11 cellular contexts compared by ENCODE assay signal in genomic region chr6:31940256-31940664, GRCh38. TPM values are rescaled to one million over a fixed set of nuclear protein-coding genes. Genes with fewer than 3 reads are reported as not detected.
DNase-seq lines count a peak whose midpoint lies in the region; FAIRE-seq and TF ChIP-seq lines count a peak whose summit lies in the region.
"Had no signal": no experiment of that assay in that cellular context is flagged by ENCODE, and none has a peak within 500 bp of the region (broad histone marks: within the 10 kb centered on the region; RNA-seq: fewer than 3 reads in every experiment).

No MANE protein-coding gene starts in this region.

- H3K79me2 ChIP-seq in astrocyte (ENCODE audit: insufficient read depth, low read length): no peaks in the 10 kb centered on the region

- H3K4me3 Mint-ChIP-seq in astrocyte (ENCODE audit: unreplicated experiment): no peak overlapping the region
- no peak overlapping the region for H3K4me3 Mint-ChIP-seq in osteocyte (ENCODE audit: unreplicated experiment)

- H2AFZ ChIP-seq in astrocyte (ENCODE audit: low read depth, low read length): no peak overlapping the region

- H3K36me3 Mint-ChIP-seq in astrocyte (ENCODE audit: low read depth, unreplicated experiment): no peaks in the 10 kb centered on the region
- H3K36me3 Mint-ChIP-seq in osteocyte (ENCODE audit: unreplicated experiment): no peaks in the 10 kb centered on the region

- H3K9ac ChIP-seq in astrocyte (ENCODE audit: low read length): no peak overlapping the region

- CTCF ChIA-PET in HEK293 (lab: Yijun Ruan, JAX): interaction anchor here (0.5 to 7.7 kb wide), 5 partner anchors 10 to 356 kb away, joined by 3 to 70 read pairs (median 3); no protein-coding TSS in a partner anchor

- H3K4me2 ChIP-seq in astrocyte (ENCODE audit: low read length): no peak overlapping the region

- H3K27ac Mint-ChIP-seq in astrocyte (ENCODE audit: unreplicated experiment): peak overlapping the region; percentile 84
- peak overlapping the region; percentile 52 for H3K27ac Mint-ChIP-seq in osteocyte (ENCODE audit: unreplicated experiment)

- no peaks in the 10 kb centered on the region for H4K20me1 ChIP-seq in astrocyte (ENCODE audit: insufficient read depth, low read length)

- peaks cover 14% of the 10 kb centered on the region for H3K27me3 ChIP-seq in astrocyte (ENCODE audit: insufficient read depth, low read length)
- H3K27me3 ChIP-seq: ascending aorta, thyroid gland had no signal

- H3K4me1 ChIP-seq in HEK293 (ENCODE audit: control insufficient read depth, insufficient read depth, low read length) (peaks cover 5% of the 10 kb centered on the region; the same call in 1 of the 2 replicates), astrocyte (ENCODE audit: insufficient read depth, low read length) (peaks cover under 1% of the 10 kb centered on the region)

- H3K36me3 ChIP-seq in HEK293 (ENCODE audit: control insufficient read depth in 2 of 2, insufficient read depth in 1 of 2, low read length in 2 of 2): no peaks in the 10 kb centered on the region
- H3K36me3 ChIP-seq in astrocyte (ENCODE audit: insufficient read depth, low read length): no peaks in the 10 kb centered on the region
- H3K36me3 ChIP-seq: ascending aorta, thyroid gland had no signal

- H3K9me3 ChIP-seq in HEK293 (ENCODE audit: control insufficient read depth, insufficient read depth, low read depth, low read length) (no peaks in the 10 kb centered on the region), astrocyte (ENCODE audit: insufficient read depth, low read depth, low read length) (no peaks in the 10 kb centered on the region)
- H3K9me3 ChIP-seq: ascending aorta, thyroid gland had no signal

- H3K27me3 Mint-ChIP-seq in astrocyte (ENCODE audit: low read depth, unreplicated experiment) (peaks cover 34% of the 10 kb centered on the region), osteocyte (ENCODE audit: unreplicated experiment) (peaks cover 5% of the 10 kb centered on the region)

- TF ChIP-seq CTCF in HEK293 (tag by site-specific recombination; IDR thresholded peaks at IDR 0.05) (no peak), astrocyte (IDR thresholded peaks at IDR 0.05; ENCODE audit: insufficient read depth, low read depth, low read length) (no peak), osteocyte (IDR thresholded peaks at IDR 0.05) (no peak)

- no peak for FAIRE-seq in astrocyte (lab: Jason Lieb, UNC)

- H3K9me3 Mint-ChIP-seq in astrocyte (ENCODE audit: unreplicated experiment) (no peaks in the 10 kb centered on the region), osteocyte (ENCODE audit: unreplicated experiment) (no peaks in the 10 kb centered on the region)

- H3K27ac ChIP-seq in HEK293 (ENCODE audit: extremely low read depth, low read depth, low read length): no peak overlapping the region
- no peak overlapping the region for H3K27ac ChIP-seq in astrocyte (ENCODE audit: low read depth, low read length)
- H3K27ac ChIP-seq: ascending aorta, thyroid gland had no signal

- H3K4me1 Mint-ChIP-seq in astrocyte (ENCODE audit: low read depth, unreplicated experiment) (peaks cover 8% of the 10 kb centered on the region), osteocyte (ENCODE audit: unreplicated experiment) (peaks cover 19% of the 10 kb centered on the region)

- peak; percentile 7 for DNase-seq in astrocyte (ENCODE audit: low read depth)
- no peak for DNase-seq in osteocyte (ENCODE audit: extremely low spot score, unreplicated experiment)
- DNase-seq in stimulated activated CD4-positive, alpha-beta T cell treated with anti-CD3 and anti-CD28 coated beads, Interleukin-4, amount 100 ng/mL, for 24 hours: no peak
- DNase-seq in cortex of kidney (lab: John Stamatoyannopoulos, UW): no peak
- DNase-seq: activated CD8-positive, alpha-beta memory T cell treated with anti-CD3 and anti-CD28 coated beads, Interleukin-2, amount 50 U/mL, for 4 hours; erythroblast; NCI-H1092 treated with DMSO at 0.1 percent for 48 hours; T1000; thyroid gland had no signal

- H3K4me3 ChIP-seq in HEK293 (ENCODE audit: low read depth, low read length) (no peak overlapping the region), astrocyte (ENCODE audit: insufficient read depth, low read depth, low read length) (no peak overlapping the region)
- H3K4me3 ChIP-seq: ascending aorta, thyroid gland had no signal

- POLR2A ChIA-PET in HEK293 (lab: Yijun Ruan, JAX): interaction anchor here (1.1 to 2.6 kb wide), 3 partner anchors 10 to 32 kb away, joined by 5 to 17 read pairs (median 5); partner anchors contain the start of gene DXO

TF ChIP-seq in HEK293, 187 proteins besides CTCF, POLR2A, EP300 and RAD21:
- TF ChIP-seq ZSCAN30 (tag by site-specific recombination; IDR thresholded peaks at IDR 0.05): no peak
- no peak for TF ChIP-seq ZSCAN23 (tag by site-specific recombination; IDR thresholded peaks at IDR 0.05)
- TF ChIP-seq FEZF1 (tag by site-specific recombination; IDR thresholded peaks at IDR 0.05): 0 out of 2 replicates have a peak, but pooled peaks have one; percentile 22
- TF ChIP-seq ZNF18 (tag by site-specific recombination; IDR thresholded peaks at IDR 0.05): no peak
- peak; percentile 43 for TF ChIP-seq ZNF335 (tag by site-specific recombination; conservative IDR thresholded peaks at IDR 0.05)
- TF ChIP-seq ZNF513 (tag by site-specific recombination; IDR thresholded peaks at IDR 0.05): peak; percentile 75
- TF ChIP-seq ZNF521 (tag by site-specific recombination; IDR thresholded peaks at IDR 0.05): no peak
- TF ChIP-seq KLF9 (tag by site-specific recombination; IDR thresholded peaks at IDR 0.05; ENCODE audit: low read depth): no peak

RNA-seq across cellular contexts. Expression of gene CFB, which starts 5.6 kb away (rescaled TPM):
- total RNA-seq in astrocyte (1.0 and 1.4 TPM in 2 replicates), osteocyte (4.2 and 6.9 TPM in 2 replicates)

RNA-seq across cellular contexts. Expression of gene C2, which starts 12.7 kb away (rescaled TPM):
- total RNA-seq in astrocyte (0.20 and 0.43 TPM in 2 replicates), osteocyte (2.3 and 2.4 TPM in 2 replicates)

RNA-seq across cellular contexts. Expression of gene NELFE, which starts 18.5 kb away (rescaled TPM):
- total RNA-seq in astrocyte: 47.7 and 48.1 TPM in 2 replicates
- total RNA-seq in osteocyte: 59.3 and 66.8 TPM in 2 replicates

RNA-seq across cellular contexts. Expression of gene SKIC2, which starts 18.7 kb away (rescaled TPM):
- total RNA-seq in astrocyte (75.3 and 79.1 TPM in 2 replicates), osteocyte (69.3 and 84.3 TPM in 2 replicates)

RNA-seq across cellular contexts. Expression of gene DXO, which starts 31.7 kb away (rescaled TPM):
- 12.6 and 15.6 TPM in 2 replicates for total RNA-seq in astrocyte
- 28.6 and 30.8 TPM in 2 replicates for total RNA-seq in osteocyte
